Comparison of ENCODE assay signal across 11 cellular contexts in genomic region chr6:16752206-16752867, GRCh38. TPM values are rescaled to one million over a fixed set of nuclear protein-coding genes. Genes with fewer than 3 reads are reported as not detected.
A peak's percentile ranks its signal among the peaks of the same experiment; 100 is the strongest.
DNase-seq lines count a peak whose midpoint lies in the region; ATAC-seq and TF ChIP-seq lines count a peak whose summit lies in the region.
"Had no signal": no experiment of that assay in that cellular context is flagged by ENCODE, and none has a peak within 500 bp of the region (broad histone marks: within the 10 kb centered on the region; RNA-seq: fewer than 3 reads in every experiment).

No MANE protein-coding gene starts in this region.

- WGBS in H9 (ENCODE audit: extremely low coverage, insufficient read length, low lambda C conversion rate): no CpG with 5 or more reads among the region's 4 CpGs

- H3K36me3 ChIP-seq in right atrium auricular region: no peaks in the 10 kb centered on the region

- peaks cover 0 to 59% of the 10 kb centered on the region in 2 donors for H3K4me1 ChIP-seq in right atrium auricular region
- H3K4me1 ChIP-seq in H9 (ENCODE audit: insufficient read depth, low read length): no peaks in the 10 kb centered on the region; the same call in none of the 2 replicates

- H3K4me1 Mint-ChIP-seq in WTC11 (peaks cover 39% of the 10 kb centered on the region), H9 (peaks cover 10 to 16% of the 10 kb centered on the region in 2 experiments)

- no peaks in the 10 kb centered on the region for H4K20me1 ChIP-seq in H9 (ENCODE audit: control insufficient read depth, insufficient read depth, insufficient read length)

- no peaks in the 10 kb centered on the region for H3K27me3 ChIP-seq in right atrium auricular region
- H3K27me3 ChIP-seq in H9 (ENCODE audit: insufficient read depth, low read length): no peaks in the 10 kb centered on the region

- H2BK20ac ChIP-seq in H9 (ENCODE audit: low read depth, low read length, poor library complexity, severe bottlenecking): no peak overlapping the region

- no peak for DNase-seq in Right ventricle myocardium superior
- no peak for DNase-seq in right atrium auricular region (ENCODE audit: low spot score)
- no peak for DNase-seq in WTC11 (ENCODE audit: low spot score)
- DNase-seq in left ventricle myocardium superior: no peak
- no peak for DNase-seq in activated CD4-positive, alpha-beta T cell treated with anti-CD3 and anti-CD28 coated beads, Interleukin-2, amount 50 U/mL, for 4 hours
- no peak for DNase-seq in putamen (ENCODE audit: low spot score)
- no peak for DNase-seq in H9
- no peak for DNase-seq in NCI-H146 (lab: John Stamatoyannopoulos, UW)
- DNase-seq: cerebellar nuclear complex, T-helper 2 cell had no signal

- H3K4me3 ChIP-seq in right atrium auricular region: no peak overlapping the region

- no peak overlapping the region for H3K27ac Mint-ChIP-seq in WTC11
- H3K27ac Mint-ChIP-seq in H9: no peak overlapping the region
- H3K27ac Mint-ChIP-seq: B cell had no signal

- CTCF ChIA-PET in WTC11 (lab: Charles Lee): no interaction called here

- H4K8ac ChIP-seq in H9 (replicated peaks; ENCODE audit: insufficient read length, low read depth, low read length): no peak overlapping the region

- no peak overlapping the region for H3K4ac ChIP-seq in H9 (ENCODE audit: low read depth, low read length)

- ATAC-seq in Right ventricle myocardium superior (ENCODE audit: poor library complexity) (peak; percentile 42), WTC11 (no peak), left ventricle myocardium superior (peak; percentile 58)

- H2BK15ac ChIP-seq in H9 (ENCODE audit: low read depth, low read length): no peak overlapping the region

- H4K5ac ChIP-seq in H9 (ENCODE audit: insufficient read length, low read depth, low read length): no peak overlapping the region

- H2BK5ac ChIP-seq in H9 (ENCODE audit: insufficient read length, low read length): no peak overlapping the region

- intact Hi-C loops in Right ventricle myocardium superior (cut with DNase I) (no loop called here), left ventricle myocardium superior (cut with micrococcal nuclease) (no loop called here)

- H3K79me2 ChIP-seq in H9 (ENCODE audit: insufficient read depth, low read length): no peaks in the 10 kb centered on the region

- H2BK12ac ChIP-seq in H9 (ENCODE audit: insufficient read length, low read depth, low read length): no peak overlapping the region

- H2BK120ac ChIP-seq in H9 (ENCODE audit: low read depth, low read length, poor library complexity, severe bottlenecking): no peak overlapping the region

- no peak overlapping the region for H2AFZ ChIP-seq in H9 (ENCODE audit: low read length)

- H3K9me3 ChIP-seq in right atrium auricular region (no peaks in the 10 kb centered on the region), H9 (ENCODE audit: control insufficient read depth, low read depth, low read length) (no peaks in the 10 kb centered on the region)

- H3K36me3 Mint-ChIP-seq in WTC11 (no peaks in the 10 kb centered on the region), H9 (ENCODE audit: insufficient read depth in 1 of 3, low read depth in 3 of 3) (no peaks in the 10 kb centered on the region)

- H3K9ac ChIP-seq in H9 (ENCODE audit: extremely low read depth, insufficient read length, low read length): no peak overlapping the region

- H4K91ac ChIP-seq in H9 (ENCODE audit: insufficient read length, low read depth, low read length): no peak overlapping the region

- H3K4me2 ChIP-seq in H9 (ENCODE audit: insufficient read depth, insufficient read length, low read length): no peak overlapping the region

- TF ChIP-seq CTCF in right atrium auricular region (IDR thresholded peaks at IDR 0.05): no peak
- no peak for TF ChIP-seq CTCF in WTC11 (IDR thresholded peaks at IDR 0.05)
- TF ChIP-seq CTCF in H9 (conservative IDR thresholded peaks at IDR 0.05): no peak

- H3K4me3 Mint-ChIP-seq in WTC11 (no peak overlapping the region), H9 (no peak overlapping the region)
- H3K4me3 Mint-ChIP-seq: B cell had no signal

- no peaks in the 10 kb centered on the region for H3K79me1 ChIP-seq in H9 (ENCODE audit: insufficient read depth, low read depth, low read length, poor library complexity, severe bottlenecking)

- H3K23me2 ChIP-seq in H9 (ENCODE audit: insufficient read length, low read depth, low read length, poor library complexity, severe bottlenecking): no peaks in the 10 kb centered on the region

- no peaks in the 10 kb centered on the region for H3K9me3 Mint-ChIP-seq in WTC11
- no peaks in the 10 kb centered on the region for H3K9me3 Mint-ChIP-seq in H9

- no peak overlapping the region for H3K56ac ChIP-seq in H9 (ENCODE audit: insufficient read length, low read depth, low read length)

- no peak overlapping the region for H3K14ac ChIP-seq in H9 (ENCODE audit: insufficient read depth, low read length)

- H3K23ac ChIP-seq in H9 (ENCODE audit: insufficient read length, low read depth, low read length): no peak overlapping the region

- no peak overlapping the region for H3K18ac ChIP-seq in H9 (ENCODE audit: insufficient read length, low read depth, low read length)

- no peaks in the 10 kb centered on the region for H3K27me3 Mint-ChIP-seq in WTC11 (ENCODE audit: low read depth)
- no peaks in the 10 kb centered on the region for H3K27me3 Mint-ChIP-seq in H9 (ENCODE audit: low read depth)

- no peak overlapping the region for H2AK5ac ChIP-seq in H9 (ENCODE audit: insufficient read length, low read length)

- POLR2A ChIA-PET in WTC11 (lab: Charles Lee): no interaction called here

- H3T11ph ChIP-seq in H9 (ENCODE audit: low read length): no peak overlapping the region

- H3K27ac ChIP-seq in right atrium auricular region: no peak overlapping the region
- H3K27ac ChIP-seq in H9 (ENCODE audit: insufficient read length, low read depth, low read length): no peak overlapping the region

TF ChIP-seq in WTC11, 78 proteins besides CTCF, POLR2A, EP300 and RAD21:
- TF ChIP-seq TEAD1 (CRISPR knock-in tag; IDR thresholded peaks at IDR 0.05): no peak
- peak; percentile 78 for TF ChIP-seq GABPB1 (CRISPR knock-in tag; IDR thresholded peaks at IDR 0.05)

RNA-seq across cellular contexts. Expression of gene ATXN1, which starts 8.9 kb away (rescaled TPM):
- total RNA-seq in Right ventricle myocardium superior (36.1 TPM), right atrium auricular region (10 to 100 TPM; 41.8 to 62.0 TPM), WTC11 (2021) (7.5 to 8.8 TPM (median 8.1 TPM) in 3 replicates), left ventricle myocardium superior (45.2 TPM), H9 (2021) (3.0 and 5.6 TPM in 2 replicates)
